20 cellular contexts compared by ENCODE assay signal in the genomic region with DNA sequence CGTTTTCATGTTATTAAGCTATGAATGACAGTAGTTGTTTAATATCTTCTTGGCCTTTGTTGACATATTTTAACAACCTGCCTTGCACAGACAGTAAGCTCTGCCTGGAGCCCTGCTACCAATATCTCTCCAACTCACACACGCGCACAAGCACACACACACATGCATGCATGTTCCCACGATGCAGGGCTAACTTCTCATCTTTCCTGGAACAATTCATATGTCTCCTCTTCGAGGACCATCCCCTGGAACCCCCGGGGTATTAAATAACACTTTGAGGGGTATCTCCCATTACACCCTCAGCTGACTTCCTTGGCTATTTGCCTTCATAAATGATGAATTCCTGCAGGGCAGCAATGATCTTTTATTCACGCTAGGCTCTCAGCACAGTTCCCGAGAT.
A peak's percentile ranks its signal among the peaks of the same experiment; 100 is the strongest.
DNase-seq lines count a peak whose midpoint lies in the region; ATAC-seq and TF ChIP-seq lines count a peak whose summit lies in the region.
"Had no signal": no experiment of that assay in that cellular context is flagged by ENCODE, and none has a peak within 500 bp of the region (broad histone marks: within the 10 kb centered on the region; RNA-seq: fewer than 3 reads in every experiment).

No MANE protein-coding gene starts in this region.

- ATAC-seq in left ventricle myocardium superior (no peak), HG03432 (IDR thresholded peaks at IDR 0.05; ENCODE audit: unreplicated experiment) (no peak)
- ATAC-seq: left lobe of liver had no signal

- no peaks in the 10 kb centered on the region for H3K36me3 ChIP-seq in left ventricle myocardium inferior
- H3K36me3 ChIP-seq: vagina had no signal

- H3K9me3 Mint-ChIP-seq in nephron progenitor cell (peaks cover 14% of the 10 kb centered on the region), immature natural killer cell (peaks cover 0 to 3% (median 0%) of the 10 kb centered on the region in 6 donors)
- H3K9me3 Mint-ChIP-seq: activated naive CD4-positive, alpha-beta T cell treated with anti-CD3 and anti-CD28 coated beads, Interleukin-2, amount 10 ng/mL, durations not matched to agents 7 days and 5 days had no signal

- DNase-seq in left ventricle myocardium inferior (no peak), left ventricle myocardium superior (no peak), astrocyte of the hippocampus (ENCODE audit: low read depth, low spot score) (peak; percentile 40), nephron progenitor cell (no peak), mucosa of gallbladder (ENCODE audit: low spot score) (no peak), activated gamma-delta T cell (lab: John Stamatoyannopoulos, UW) (no peak), immature natural killer cell (no peak)
- DNase-seq: activated CD8-positive, alpha-beta memory T cell treated with anti-CD3 and anti-CD28 coated beads for 24 hours; activated naive CD4-positive, alpha-beta T cell treated with anti-CD3 and anti-CD28 coated beads, Interleukin-2, amount 10 ng/mL, durations not matched to agents 7 days and 5 days; activated T-cell treated with anti-CD3 and anti-CD28 coated beads, Interleukin-2, amount 50 U/mL, for 48 hours; aorta; C1 segment of cervical spinal cord; MM.1S; NCI-H446 treated with DMSO at 0.1 percent for 48 hours; occipital lobe; stimulated activated CD8-positive, alpha-beta memory T cell treated with anti-CD3 and anti-CD28 coated beads, Interleukin-4, amount 100 ng/mL, for 48 hours; substantia nigra had no signal

- H3K27me3 ChIP-seq in left ventricle myocardium inferior (ENCODE audit: low read depth): no peaks in the 10 kb centered on the region
- H3K27me3 ChIP-seq: vagina had no signal

- H3K36me3 Mint-ChIP-seq in nephron progenitor cell (ENCODE audit: low read depth) (peaks cover 19% of the 10 kb centered on the region), immature natural killer cell (no peaks in the 10 kb centered on the region)
- H3K36me3 Mint-ChIP-seq: activated naive CD4-positive, alpha-beta T cell treated with anti-CD3 and anti-CD28 coated beads, Interleukin-2, amount 10 ng/mL, durations not matched to agents 7 days and 5 days had no signal

- H3K4me3 Mint-ChIP-seq in nephron progenitor cell (no peak overlapping the region), immature natural killer cell (no peak overlapping the region)
- H3K4me3 Mint-ChIP-seq: activated naive CD4-positive, alpha-beta T cell treated with anti-CD3 and anti-CD28 coated beads, Interleukin-2, amount 10 ng/mL, durations not matched to agents 7 days and 5 days had no signal

- H3K4me1 Mint-ChIP-seq in nephron progenitor cell: peaks cover 57% of the 10 kb centered on the region
- H3K4me1 Mint-ChIP-seq in immature natural killer cell: no peaks in the 10 kb centered on the region
- H3K4me1 Mint-ChIP-seq: activated naive CD4-positive, alpha-beta T cell treated with anti-CD3 and anti-CD28 coated beads, Interleukin-2, amount 10 ng/mL, durations not matched to agents 7 days and 5 days had no signal

- TF ChIP-seq CTCF in left ventricle myocardium inferior (IDR thresholded peaks at IDR 0.05; ENCODE audit: borderline replicate concordance) (no peak), nephron progenitor cell (IDR thresholded peaks at IDR 0.05) (no peak)

- H3K27ac ChIP-seq in left ventricle myocardium inferior (replicated peaks): peak overlapping the region; percentile 65
- H3K27ac ChIP-seq: vagina had no signal

- H3K27ac Mint-ChIP-seq in nephron progenitor cell (peak overlapping the region; percentile 71), immature natural killer cell (no peak overlapping the region)
- H3K27ac Mint-ChIP-seq: activated naive CD4-positive, alpha-beta T cell treated with anti-CD3 and anti-CD28 coated beads, Interleukin-2, amount 10 ng/mL, durations not matched to agents 7 days and 5 days had no signal

- H3K4me3 ChIP-seq in left ventricle myocardium inferior: peak overlapping the region; percentile 14
- H3K4me3 ChIP-seq: vagina had no signal

- H3K27me3 Mint-ChIP-seq in nephron progenitor cell (ENCODE audit: low read depth, poor library complexity) (peaks cover 7% of the 10 kb centered on the region), immature natural killer cell (ENCODE audit: low read depth in 3 of 3) (peaks cover 0 to 3% (median 2%) of the 10 kb centered on the region in 3 donors)
- H3K27me3 Mint-ChIP-seq: activated naive CD4-positive, alpha-beta T cell treated with anti-CD3 and anti-CD28 coated beads, Interleukin-2, amount 10 ng/mL, durations not matched to agents 7 days and 5 days had no signal

- intact Hi-C loops in left ventricle myocardium inferior (cut with micrococcal nuclease): no loop called here
- intact Hi-C loops in left ventricle myocardium superior (cut with micrococcal nuclease): no loop called here

- H3K9me3 ChIP-seq in left ventricle myocardium inferior (replicated peaks): no peaks in the 10 kb centered on the region
- H3K9me3 ChIP-seq: vagina had no signal

- peaks cover 73% of the 10 kb centered on the region for H3K4me1 ChIP-seq in left ventricle myocardium inferior
